Comparison of ENCODE assay signal across 26 cellular contexts in genomic region chr2:39867268-39867667, GRCh38.
"Had no signal": no experiment of that assay in that cellular context is flagged by ENCODE, and none has a peak within 500 bp of the region (broad histone marks: within the 10 kb centered on the region; RNA-seq: fewer than 3 reads in every experiment).

No MANE protein-coding gene starts in this region.

- H3K27ac ChIP-seq: left lung, lower lobe of right lung, ovary, right atrium auricular region, skin epidermis, stomach, testis, thyroid gland, transverse colon, upper lobe of left lung, vagina had no signal

- H3K4me3 ChIP-seq: left lung, lower lobe of right lung, ovary, right atrium auricular region, skin epidermis, stomach, testis, thyroid gland, transverse colon, upper lobe of left lung, vagina had no signal

- H3K36me3 ChIP-seq: left lung, lower lobe of right lung, ovary, right atrium auricular region, stomach, thyroid gland, transverse colon, upper lobe of left lung, vagina had no signal

- FAIRE-seq: keratinocyte had no signal

- H3K9me3 ChIP-seq: lower lobe of right lung, ovary, right atrium auricular region, stomach, testis, thyroid gland, transverse colon, vagina had no signal

- DNase-seq: hippocampal formation; kidney glomerular epithelial cell; left colon; left lung; lower lobe of right lung; mammary epithelial cell; mesenchymal stem cell; naive thymus-derived CD4-positive, alpha-beta T cell; ovary; stimulated activated CD4-positive, alpha-beta T cell treated with anti-CD3 and anti-CD28 coated beads, Interleukin-12 subunit alpha, Interleukin-12 subunit beta, amount 100 ng/mL, for 4 hours; stimulated activated CD4-positive, alpha-beta T cell treated with anti-CD3 and anti-CD28 coated beads, Interleukin-15, amount 100 ng/mL, for 24 hours; stimulated activated CD4-positive, alpha-beta T cell treated with anti-CD3 and anti-CD28 coated beads, Interleukin-2, amount 100 ng/mL, for 24 hours; stimulated activated CD4-positive, alpha-beta T cell treated with anti-CD3 and anti-CD28 coated beads, Interleukin-4, amount 100 ng/mL, for 1 hour; stimulated activated naive B cell treated with anti-CD40 and anti-IgM and Interleukin-4, amounts not matched to agents 10 μg/mL and 1 μg/mL and 100 μg/mL, for 72 hours; stimulated activated naive CD8-positive, alpha-beta T cell treated with anti-CD3 and anti-CD28 coated beads, Interleukin-15, Interleukin-2, amounts not matched to agents 100 U/mL and 50 U/mL, for 24 hours; stomach; testis; thyroid gland; transverse colon; upper lobe of left lung had no signal

- ATAC-seq: left colon; left lung; lower lobe of right lung; naive thymus-derived CD4-positive, alpha-beta T cell; natural killer cell treated with Interleukin-12 subunit alpha and Interleukin-12 subunit beta and Interleukin-15 and Interleukin-18, amount 100 ng/mL, for 72 hours; sciatic nerve; stimulated activated naive B cell treated with anti-CD40 and anti-IgM and Interleukin-4, amounts not matched to agents 10 μg/mL and 1 μg/mL and 100 μg/mL, for 72 hours; stimulated activated naive CD8-positive, alpha-beta T cell treated with anti-CD3 and anti-CD28 coated beads, Interleukin-15, Interleukin-2, amounts not matched to agents 100 U/mL and 50 U/mL, for 24 hours had no signal

- H3K4me1 ChIP-seq: left lung, lower lobe of right lung, right atrium auricular region, testis, thyroid gland, transverse colon, upper lobe of left lung, vagina had no signal

- H3K27me3 ChIP-seq: left lung, ovary, right atrium auricular region, stomach, testis, thyroid gland, transverse colon, upper lobe of left lung, vagina had no signal
